12 cellular contexts compared by ENCODE assay signal in genomic region chr15:100725121-100726069, GRCh38.
DNase-seq lines count a peak whose midpoint lies in the region; ATAC-seq and TF ChIP-seq lines count a peak whose summit lies in the region.
"Had no signal": no experiment of that assay in that cellular context is flagged by ENCODE, and none has a peak within 500 bp of the region (broad histone marks: within the 10 kb centered on the region; RNA-seq: fewer than 3 reads in every experiment).

No MANE protein-coding gene starts in this region.

- no peak overlapping the region for H3K9ac ChIP-seq in GM23248

- no peak overlapping the region for H3K4me3 ChIP-seq in GM23248
- H3K4me3 ChIP-seq in foreskin fibroblast (ENCODE audit: low read depth in 1 of 2, low read length in 2 of 2) = no peak overlapping the region
- H3K4me3 ChIP-seq: hepatocyte had no signal

- H3K79me2 ChIP-seq in GM23248 (ENCODE audit: insufficient read depth) = no peaks in the 10 kb centered on the region
- H3K79me2 ChIP-seq: hepatocyte had no signal

- ATAC-seq in natural killer cell = no peak
- ATAC-seq in HG02623 (IDR thresholded peaks at IDR 0.05; ENCODE audit: unreplicated experiment) = no peak
- ATAC-seq: stimulated activated naive CD8-positive, alpha-beta T cell treated with anti-CD3 and anti-CD28 coated beads, Interleukin-15, Interleukin-2, amounts not matched to agents 100 U/mL and 50 U/mL, for 24 hours had no signal

- peaks cover 28% of the 10 kb centered on the region for H3F3A ChIP-seq in GM23248 (ENCODE audit: insufficient read depth)

- peak overlapping the region; percentile 5; the same call in 1 of the 2 replicates for H3K27ac ChIP-seq in GM23248
- H3K27ac ChIP-seq: hepatocyte had no signal

- H3K4me1 Mint-ChIP-seq in type B pancreatic cell (ENCODE audit: unreplicated experiment) (peaks cover 13% of the 10 kb centered on the region), natural killer cell (no peaks in the 10 kb centered on the region)

- H3K9me3 Mint-ChIP-seq in type B pancreatic cell = no peaks in the 10 kb centered on the region
- no peaks in the 10 kb centered on the region for H3K9me3 Mint-ChIP-seq in natural killer cell

- H3K4me3 Mint-ChIP-seq in type B pancreatic cell (no peak overlapping the region), natural killer cell (no peak overlapping the region)

- H3K27me3 Mint-ChIP-seq in type B pancreatic cell = peaks cover 15% of the 10 kb centered on the region
- H3K27me3 Mint-ChIP-seq in natural killer cell (ENCODE audit: low read depth in 2 of 2) = peaks cover 5 to 10% of the 10 kb centered on the region in 2 donors

- 52 to 60% methylated on average over 10 of the region's 10 CpGs for WGBS in GM23248 (ENCODE audit: low coverage in 1 of 2, low lambda C conversion rate in 2 of 2, missing lambda C conversion rate in 2 of 2), 2 experiments

- TF ChIP-seq CTCF in foreskin fibroblast (IDR thresholded peaks at IDR 0.05; ENCODE audit: low read depth, low read length) (no peak), type B pancreatic cell (conservative IDR thresholded peaks at IDR 0.05) (no peak), natural killer cell (IDR thresholded peaks at IDR 0.05) (no peak)

- H3K27ac Mint-ChIP-seq in type B pancreatic cell (no peak overlapping the region), natural killer cell (no peak overlapping the region)

- H3K27me3 ChIP-seq in GM23248 (replicated peaks; ENCODE audit: insufficient read depth) = no peaks in the 10 kb centered on the region
- H3K27me3 ChIP-seq: hepatocyte had no signal

- peak overlapping the region; percentile 33 for H3K4me2 ChIP-seq in GM23248 (ENCODE audit: unreplicated experiment)
- H3K4me2 ChIP-seq: hepatocyte had no signal

- no peaks in the 10 kb centered on the region for H4K20me1 ChIP-seq in GM23248 (ENCODE audit: insufficient read depth)

- H3K9me3 ChIP-seq in GM23248 (ENCODE audit: low read depth) = no peaks in the 10 kb centered on the region

- no peaks in the 10 kb centered on the region for H3K9me2 ChIP-seq in GM23248 (ENCODE audit: insufficient read depth)

- peak; percentile 82 for DNase-seq in GM23248
- DNase-seq in SW480 (ENCODE audit: low spot score) = peak; percentile 58
- DNase-seq in foreskin fibroblast = peak; percentile 74 to 86
- peak; percentile 54 for DNase-seq in type B pancreatic cell (ENCODE audit: extremely low spot score, unreplicated experiment)
- no peak for DNase-seq in natural killer cell
- DNase-seq in NOMO-1 treated with dmso at 0.1 percent for 144 hours (lab: John Stamatoyannopoulos, UW; ENCODE audit: unreplicated experiment) = no peak
- DNase-seq: central memory CD4-positive, alpha-beta T cell; NCI-H1417 treated with DMSO at 0.1 percent for 48 hours; stimulated activated CD4-positive, alpha-beta T cell treated with anti-CD3 and anti-CD28 coated beads, Interleukin-15, amount 100 ng/mL, for 24 hours; stimulated activated naive CD8-positive, alpha-beta T cell treated with anti-CD3 and anti-CD28 coated beads, Interleukin-15, Interleukin-2, amounts not matched to agents 100 U/mL and 50 U/mL, for 24 hours had no signal

- H3K36me3 Mint-ChIP-seq in type B pancreatic cell (no peaks in the 10 kb centered on the region), natural killer cell (no peaks in the 10 kb centered on the region)

- peak overlapping the region; percentile 21; the same call in 1 of the 2 replicates for H2AFZ ChIP-seq in GM23248
- H2AFZ ChIP-seq: hepatocyte had no signal

- intact Hi-C loops in natural killer cell (cut with micrococcal nuclease) = no loop called here

- H3K36me3 ChIP-seq in GM23248 (ENCODE audit: low read depth) = no peaks in the 10 kb centered on the region

- H3K4me1 ChIP-seq in GM23248 (ENCODE audit: insufficient read depth) = peaks cover 45% of the 10 kb centered on the region

- in situ Hi-C loops in GM23248 (cut with MboI) = no loop called here

Comparison
In these comparisons a context has a peak if more than half of its experiments do, and no peak if none do; other contexts are left out.
1. DNase-seq: peak in GM23248 (single experiment), SW480 (single experiment), foreskin fibroblast (2 of 2) and type B pancreatic cell (single experiment); none in natural killer cell (single experiment) and NOMO-1 treated with dmso at 0.1 percent for 144 hours (single experiment).